Comparison of ENCODE assay signal across 26 cellular contexts in genomic region chr11:33525789-33526188, GRCh38.
"Had no signal": no experiment of that assay in that cellular context is flagged by ENCODE, and none has a peak within 500 bp of the region (broad histone marks: within the 10 kb centered on the region; RNA-seq: fewer than 3 reads in every experiment).

No MANE protein-coding gene starts in this region.

- H3K36me3 ChIP-seq: ascending aorta, gastrocnemius medialis, neural progenitor cell had no signal

- DNase-seq: activated CD4-positive, alpha-beta memory T cell treated with anti-CD3 and anti-CD28 coated beads, Interleukin-2, amount 10 ng/mL, durations not matched to agents 7 days and 5 days; activated CD4-positive, alpha-beta T cell treated with anti-CD3 and anti-CD28 coated beads for 1 hour; activated CD4-positive, alpha-beta T cell treated with anti-CD3 and anti-CD28 coated beads, Interleukin-2, amount 10 ng/mL, durations not matched to agents 7 days and 5 days; activated CD8-positive, alpha-beta memory T cell treated with anti-CD3 and anti-CD28 coated beads, Interleukin-2, amount 50 U/mL, for 48 hours; activated gamma-delta T cell; activated naive CD4-positive, alpha-beta T cell treated with anti-CD3 and anti-CD28 coated beads, Interleukin-2, amount 10 ng/mL, durations not matched to agents 7 days and 5 days; activated naive CD8-positive, alpha-beta T cell treated with anti-CD3 and anti-CD28 coated beads, Interleukin-2, amount 10 ng/mL, durations not matched to agents 7 days and 5 days; activated T-cell treated with anti-CD3 and anti-CD28 coated beads, Interleukin-2, amount 50 U/mL, for 24 hours; dorsolateral prefrontal cortex; effector memory CD4-positive, alpha-beta T cell; erythroblast; gastrocnemius medialis; glutamatergic neuron; left colon; natural killer cell; occipital lobe; psoas muscle; stimulated activated naive CD4-positive, alpha-beta T cell treated with Interleukin-2 at 50 U/mL for 16 hours; T-helper 9 cell had no signal

- FAIRE-seq: keratinocyte, TTC549 had no signal

- H3K4me2 ChIP-seq: neural progenitor cell had no signal

- H3K4me1 ChIP-seq: ascending aorta, gastrocnemius medialis, neural progenitor cell, parathyroid adenoma, psoas muscle, tibial nerve had no signal

- H3K4me3 ChIP-seq: ascending aorta, coronary artery, dorsolateral prefrontal cortex, gastrocnemius medialis, neural progenitor cell, psoas muscle, tibial nerve had no signal

- H3K27me3 ChIP-seq: ascending aorta, dorsolateral prefrontal cortex, gastrocnemius medialis, neural progenitor cell, tibial nerve had no signal

- H3K9me3 ChIP-seq: gastrocnemius medialis had no signal

- H3K9ac ChIP-seq: neural progenitor cell, parathyroid adenoma had no signal

- H3K27ac ChIP-seq: ascending aorta, coronary artery, dorsolateral prefrontal cortex, gastrocnemius medialis, neural progenitor cell, parathyroid adenoma, psoas muscle, tibial nerve had no signal

- ATAC-seq: gastrocnemius medialis, left colon, natural killer cell, psoas muscle had no signal

- H2AFZ ChIP-seq: neural progenitor cell, parathyroid adenoma had no signal
